ENCODE assay signal across 2 cellular contexts in genomic region chr14:68969278-68969677, GRCh38.
TF ChIP-seq lines count a peak whose summit lies in the region.

No MANE protein-coding gene starts in this region.

TF ChIP-seq in SK-N-SH, 30 proteins besides CTCF, POLR2A, EP300 and RAD21:
- TF ChIP-seq TCF12 (IDR thresholded peaks at IDR 0.05) (0 out of 2 replicates have a peak, but pooled peaks have one; percentile 8), GABPA (IDR thresholded peaks at IDR 0.05; ENCODE audit: low read depth) (no peak)

TF ChIP-seq in H1, 55 proteins besides CTCF, POLR2A, EP300 and RAD21:
- TF ChIP-seq HDAC2 (IDR thresholded peaks at IDR 0.05; ENCODE audit: borderline replicate concordance in 1 of 2, low read depth in 2 of 2, low read length in 2 of 2): no peak
- no peak for TF ChIP-seq CHD7 (IDR thresholded peaks at IDR 0.05; ENCODE audit: insufficient replicate concordance, low read length)
- no peak for TF ChIP-seq RBBP5 (IDR thresholded peaks at IDR 0.05; ENCODE audit: borderline replicate concordance, low read depth, low read length)
- no peak for TF ChIP-seq RNF2 (IDR thresholded peaks at IDR 0.05; ENCODE audit: borderline replicate concordance, low read depth, low read length, missing control alignments, poor library complexity, severe bottlenecking)
- TF ChIP-seq JUND (IDR thresholded peaks at IDR 0.05; ENCODE audit: low read length): no peak
- no peak for TF ChIP-seq SIRT6 (IDR thresholded peaks at IDR 0.05; ENCODE audit: low read length)
- TF ChIP-seq GABPA (IDR thresholded peaks at IDR 0.05; ENCODE audit: borderline replicate concordance, insufficient read depth, low read length): no peak
- TF ChIP-seq TAF1 (IDR thresholded peaks at IDR 0.05; ENCODE audit: low read depth, low read length): no peak
- no peak for TF ChIP-seq RXRA (IDR thresholded peaks at IDR 0.05; ENCODE audit: insufficient read depth, low read depth, low read length)
- TF ChIP-seq BRCA1 (IDR thresholded peaks at IDR 0.05; ENCODE audit: low read depth, low read length): no peak
- TF ChIP-seq BACH1 (IDR thresholded peaks at IDR 0.05; ENCODE audit: low read length): no peak
- no peak for TF ChIP-seq NRF1 (IDR thresholded peaks at IDR 0.05; ENCODE audit: low read depth, low read length)
- no peak for TF ChIP-seq SP4 (IDR thresholded peaks at IDR 0.05; ENCODE audit: low read length)
